ENCODE assay signal across 10 cellular contexts in the genomic region with DNA sequence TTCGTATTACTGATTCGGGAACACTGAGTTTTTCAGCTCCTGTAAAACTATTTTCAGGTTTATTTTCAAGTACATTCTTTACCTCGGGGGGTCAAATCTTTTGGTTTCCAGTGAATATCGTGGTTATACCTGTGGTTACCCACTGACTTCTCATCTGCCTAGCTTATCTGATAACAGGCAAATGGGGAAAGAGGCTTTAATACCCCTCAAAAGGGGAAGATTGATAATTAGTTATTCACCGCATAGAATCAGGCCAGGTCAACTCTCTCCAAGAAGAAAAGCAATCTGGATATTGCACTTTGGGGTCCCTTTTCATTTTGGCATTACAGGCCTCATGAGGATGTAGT. TPM values are rescaled to one million over a fixed set of nuclear protein-coding genes. Genes with fewer than 3 reads are reported as not detected.
DNase-seq lines count a peak whose midpoint lies in the region; ATAC-seq, FAIRE-seq and TF ChIP-seq lines count a peak whose summit lies in the region.
"Had no signal": no experiment of that assay in that cellular context is flagged by ENCODE, and none has a peak within 500 bp of the region (broad histone marks: within the 10 kb centered on the region; RNA-seq: fewer than 3 reads in every experiment).

No MANE protein-coding gene starts in this region.

- H3K27me3 ChIP-seq in BLaER1 (no peaks in the 10 kb centered on the region), HUES64 (ENCODE audit: insufficient read depth, low read length) (peaks cover 27% of the 10 kb centered on the region), left lung (peaks cover 0 to 9% of the 10 kb centered on the region in 2 donors)

- TF ChIP-seq CTCF in left lung (IDR thresholded peaks at IDR 0.05), result no peak
- no peak for TF ChIP-seq CTCF in MCF 10A (IDR thresholded peaks at IDR 0.05; ENCODE audit: unreplicated experiment)

- no peaks in the 10 kb centered on the region for H3K27me3 Mint-ChIP-seq in activated CD4-positive, alpha-beta memory T cell treated with anti-CD3 and anti-CD28 coated beads for 36 hours
- H3K27me3 Mint-ChIP-seq in MCF 10A (ENCODE audit: insufficient read depth, unreplicated experiment), result no peaks in the 10 kb centered on the region

- ATAC-seq in left lung, result no peak
- no peak for ATAC-seq in GM19035 (IDR thresholded peaks at IDR 0.05; ENCODE audit: unreplicated experiment)
- no peak for ATAC-seq in HG02798 (IDR thresholded peaks at IDR 0.05; ENCODE audit: poor library complexity, unreplicated experiment)

- H3K4me1 ChIP-seq in BLaER1 (peaks cover 96% of the 10 kb centered on the region), HUES64 (ENCODE audit: insufficient read depth, low read length) (peaks cover 21% of the 10 kb centered on the region), left lung (peaks cover 17 to 38% of the 10 kb centered on the region in 2 donors)

- peaks cover 60% of the 10 kb centered on the region for H3K36me3 ChIP-seq in BLaER1
- no peaks in the 10 kb centered on the region for H3K36me3 ChIP-seq in HUES64 (ENCODE audit: insufficient read depth, low read length)
- no peaks in the 10 kb centered on the region for H3K36me3 ChIP-seq in left lung

- CTCF ChIA-PET in activated CD4-positive, alpha-beta memory T cell treated with anti-CD3 and anti-CD28 coated beads for 36 hours (lab: Charles Lee), result interaction anchor here (0.7 to 2.3 kb wide), 14 partner anchors 8 to 374 kb away, joined by 3 to 17 read pairs (median 4); no protein-coding TSS in a partner anchor
- CTCF ChIA-PET in MCF 10A (lab: Yijun Ruan, JAX), result interaction anchor here (0.5 to 0.6 kb wide), 2 partner anchors 821 to 1003 kb away, joined by 3 to 4 read pairs; no protein-coding TSS in a partner anchor

- peaks cover 3% of the 10 kb centered on the region for H3K36me3 Mint-ChIP-seq in activated CD4-positive, alpha-beta memory T cell treated with anti-CD3 and anti-CD28 coated beads for 36 hours
- peaks cover 11% of the 10 kb centered on the region for H3K36me3 Mint-ChIP-seq in MCF 10A (ENCODE audit: insufficient read depth, unreplicated experiment)

- peaks cover 11% of the 10 kb centered on the region for H4K20me1 ChIP-seq in BLaER1

- no peak for FAIRE-seq in frontal cortex (lab: Jason Lieb, UNC)

- H3K9ac ChIP-seq in BLaER1 (peak overlapping the region; percentile 85), HUES64 (ENCODE audit: low read depth, low read length) (no peak overlapping the region)

- WGBS in HUES64, result 97% methylated on average over 5 of the region's 5 CpGs

- peak overlapping the region; percentile 87 for H3K4me2 ChIP-seq in BLaER1

- H3K9me3 ChIP-seq in BLaER1 (no peaks in the 10 kb centered on the region), HUES64 (ENCODE audit: insufficient read depth, low read depth, low read length) (no peaks in the 10 kb centered on the region), left lung (no peaks in the 10 kb centered on the region)

- intact Hi-C loops in activated CD4-positive, alpha-beta memory T cell treated with anti-CD3 and anti-CD28 coated beads for 36 hours (cut with micrococcal nuclease), result loop anchor here (1.0 kb wide), 1 partner anchor 138 kb away; no protein-coding TSS in a partner anchor
- intact Hi-C loops in left lung (cut with DNase I), result no loop called here
- intact Hi-C loops in MCF 10A (cut with micrococcal nuclease), result no loop called here

- H3K9me3 Mint-ChIP-seq in activated CD4-positive, alpha-beta memory T cell treated with anti-CD3 and anti-CD28 coated beads for 36 hours, result peaks cover 3% of the 10 kb centered on the region
- no peaks in the 10 kb centered on the region for H3K9me3 Mint-ChIP-seq in MCF 10A (ENCODE audit: unreplicated experiment)
- H3K9me3 Mint-ChIP-seq: nephron progenitor cell had no signal

- H3K27ac Mint-ChIP-seq in activated CD4-positive, alpha-beta memory T cell treated with anti-CD3 and anti-CD28 coated beads for 36 hours, result peak overlapping the region; percentile 91
- no peak overlapping the region for H3K27ac Mint-ChIP-seq in MCF 10A (ENCODE audit: low read depth, unreplicated experiment)
- H3K27ac Mint-ChIP-seq: nephron progenitor cell had no signal

- BruUV-seq in MCF 10A (replicated peaks; lab: Mats Ljungman, UMichigan), result no TSS peak

- H3K27ac ChIP-seq in BLaER1 (peak overlapping the region; percentile 96), HUES64 (ENCODE audit: low read depth, low read length) (no peak overlapping the region), left lung (peak overlapping the region; percentile 71 to 94)

- POLR2A ChIA-PET in activated CD4-positive, alpha-beta memory T cell treated with anti-CD3 and anti-CD28 coated beads for 36 hours (lab: Charles Lee), result interaction anchor here (0.6 to 8.0 kb wide), 19 partner anchors 9 to 140 kb away, joined by 3 to 83 read pairs (median 5); no protein-coding TSS in a partner anchor
- POLR2A ChIA-PET in MCF 10A (lab: Yijun Ruan, JAX), result interaction anchor here (0.5 kb wide), 1 partner anchor 78 kb away, joined by 3 read pairs; no protein-coding TSS in a partner anchor

- no peak for DNase-seq in activated CD4-positive, alpha-beta memory T cell treated with anti-CD3 and anti-CD28 coated beads for 36 hours
- DNase-seq in left lung (no peak), MCF 10A (ENCODE audit: unreplicated experiment) (no peak), frontal cortex (ENCODE audit: low spot score in 2 of 2) (no peak)
- DNase-seq: NCI-H524 treated with DMSO at 0.1 percent for 48 hours had no signal

- H3K4me3 Mint-ChIP-seq in activated CD4-positive, alpha-beta memory T cell treated with anti-CD3 and anti-CD28 coated beads for 36 hours, result peak overlapping the region; percentile 75
- no peak overlapping the region for H3K4me3 Mint-ChIP-seq in MCF 10A (ENCODE audit: unreplicated experiment)

- peak overlapping the region; percentile 57 for H3K4me3 ChIP-seq in BLaER1
- H3K4me3 ChIP-seq in HUES64 (ENCODE audit: low read length), result peak overlapping the region; percentile 41; the same call in 1 of the 2 replicates
- H3K4me3 ChIP-seq in left lung, result peak overlapping the region in 1 of 2 donors; percentile 17

- H3K4me1 Mint-ChIP-seq in activated CD4-positive, alpha-beta memory T cell treated with anti-CD3 and anti-CD28 coated beads for 36 hours (ENCODE audit: low read depth), result peaks cover 85% of the 10 kb centered on the region
- H3K4me1 Mint-ChIP-seq in MCF 10A (ENCODE audit: insufficient read depth, unreplicated experiment), result no peaks in the 10 kb centered on the region

RNA-seq across cellular contexts. Expression of a gene that starts 23.0 kb away (rescaled TPM):
- 0.60 TPM for polyA plus RNA-seq in HUES64 (2013, experiment 1 of 2)
- 0.57 TPM for polyA plus RNA-seq in HUES64 (2013, experiment 2 of 2)
- 10 to 100 TPM; 50.6 to 55.8 TPM for total RNA-seq in activated CD4-positive, alpha-beta memory T cell treated with anti-CD3 and anti-CD28 coated beads for 36 hours
- total RNA-seq in left lung, result 10 to 100 TPM; 81.1 to 89.6 TPM
- 86.2 and 102 TPM in 2 replicates for total RNA-seq in MCF 10A (2022)
- total RNA-seq in frontal cortex, result 0.41 TPM

Comparison
In these comparisons a context has a peak if more than half of its experiments do, and no peak if none do; other contexts are left out.
1. RNA of a gene that starts 23.0 kb away (total RNA-seq): 81.1 to 89.6 TPM in left lung, 86.2 to 102 TPM in MCF 10A and 50.6 to 55.8 TPM in activated CD4-positive, alpha-beta memory T cell treated with anti-CD3 and anti-CD28 coated beads for 36 hours; 0.41 TPM in frontal cortex (single experiment); every median in the first group is over 10 times any median in the second.